In genomic region chr2:231110551-231110950, GRCh38 we compare ENCODE assay signal across 1 cellular context.
TF ChIP-seq lines count a peak whose summit lies in the region.

No MANE protein-coding gene starts in this region.

TF ChIP-seq in IMR-90, 13 proteins besides CTCF, POLR2A, EP300 and RAD21:
- TF ChIP-seq MXI1 (IDR thresholded peaks at IDR 0.05; ENCODE audit: borderline replicate concordance, low read depth, low read length) (no peak), SMC3 (IDR thresholded peaks at IDR 0.05; ENCODE audit: low read depth, low read length) (peak; percentile 33; the same call in 1 of the 2 replicates)
